ENCODE assay signal across 8 cellular contexts in the genomic region with DNA sequence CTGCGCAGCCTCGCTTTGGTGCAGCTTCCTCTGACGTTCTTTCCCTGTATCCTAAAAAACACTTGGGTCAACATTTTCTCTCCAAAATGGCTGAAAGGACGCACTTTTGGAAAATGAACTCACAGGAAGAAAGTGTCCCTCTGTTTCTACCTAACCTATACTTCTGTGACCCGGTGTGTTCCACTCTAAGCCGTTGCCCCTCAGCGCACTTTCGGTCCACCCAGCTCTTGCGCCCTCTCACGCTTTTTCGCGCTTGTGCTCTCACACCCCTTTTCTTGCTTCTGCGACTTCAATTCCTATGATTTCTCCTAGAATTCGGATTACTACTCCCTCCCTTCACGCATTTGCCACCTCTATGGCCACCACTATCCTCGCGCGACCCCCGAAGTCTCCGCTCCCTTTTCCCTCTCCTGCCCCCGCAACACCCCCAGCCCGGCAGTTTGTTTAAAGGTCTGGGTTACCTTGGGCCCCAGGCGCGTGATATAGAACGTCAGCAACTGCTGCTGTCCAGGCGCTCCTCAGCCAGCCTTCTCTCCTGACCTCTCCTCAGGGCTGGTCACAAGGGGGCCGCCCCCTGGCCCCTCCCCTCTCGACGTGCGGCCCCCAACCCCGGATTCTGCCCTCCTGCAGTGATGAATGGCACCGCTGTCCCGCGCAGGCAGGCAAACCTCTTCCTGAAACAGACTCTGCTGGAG. TPM values are rescaled to one million over a fixed set of nuclear protein-coding genes. Genes with fewer than 3 reads are reported as not detected.
DNase-seq lines count a peak whose midpoint lies in the region; ATAC-seq and TF ChIP-seq lines count a peak whose summit lies in the region.

Gene USP51, minus strand, starts transcription at position 534 of the 695 bp plus-strand sequence. CDS start 909 bp downstream, outside the sequence.

- H3K4me3 Mint-ChIP-seq in HFFc6: peak within 1 kb of the TSS; percentile 93
- H3K4me3 Mint-ChIP-seq in activated naive CD4-positive, alpha-beta T cell treated with anti-CD3 and anti-CD28 coated beads, Interleukin-2, amount 50 U/mL, for 24 hours: peak within 1 kb of the TSS; percentile 93

- TF ChIP-seq CTCF in HFFc6 (IDR thresholded peaks at IDR 0.05) (peak; percentile 38), omental fat pad (IDR thresholded peaks at IDR 0.05) (no peak)

- intact Hi-C loops in head of caudate nucleus (cut with DNase I): no loop called here

- H3K9me3 Mint-ChIP-seq in HFFc6: no peaks in the 10 kb centered on the region
- no peaks in the 10 kb centered on the region for H3K9me3 Mint-ChIP-seq in activated naive CD4-positive, alpha-beta T cell treated with anti-CD3 and anti-CD28 coated beads, Interleukin-2, amount 50 U/mL, for 24 hours

- DNase-seq in SIG-M5 treated with dmso at 0.1 percent for 504 hours (lab: John Stamatoyannopoulos, UW; ENCODE audit: unreplicated experiment) (peak; percentile 57), SIG-M5 (lab: John Stamatoyannopoulos, UW) (no peak), HFFc6 (no peak), NCI-H2196 treated with DMSO at 0.1 percent for 48 hours (lab: John Stamatoyannopoulos, UW; ENCODE audit: unreplicated experiment) (peak; percentile 24), head of caudate nucleus (peak; percentile 11 to 84 (median 40)), omental fat pad (ENCODE audit: low spot score) (no peak), DMS153 treated with DMSO at 0.1 percent for 48 hours (lab: John Stamatoyannopoulos, UW; ENCODE audit: unreplicated experiment) (no peak)

- no peaks in the 10 kb centered on the region for H3K36me3 Mint-ChIP-seq in HFFc6 (ENCODE audit: low read depth)
- no peaks in the 10 kb centered on the region for H3K36me3 Mint-ChIP-seq in activated naive CD4-positive, alpha-beta T cell treated with anti-CD3 and anti-CD28 coated beads, Interleukin-2, amount 50 U/mL, for 24 hours

- ATAC-seq in omental fat pad (ENCODE audit: low FRiP score): peak; percentile 68

- peaks cover 5% of the 10 kb centered on the region; the same call in 1 of the 2 replicates for H3K4me1 Mint-ChIP-seq in HFFc6 (ENCODE audit: low read depth)
- H3K4me1 Mint-ChIP-seq in activated naive CD4-positive, alpha-beta T cell treated with anti-CD3 and anti-CD28 coated beads, Interleukin-2, amount 50 U/mL, for 24 hours: peaks cover 27% of the 10 kb centered on the region

- peak within 1 kb of the TSS; percentile 94 for H3K27ac Mint-ChIP-seq in HFFc6
- H3K27ac Mint-ChIP-seq in activated naive CD4-positive, alpha-beta T cell treated with anti-CD3 and anti-CD28 coated beads, Interleukin-2, amount 50 U/mL, for 24 hours: peak within 1 kb of the TSS; percentile 95

- no peaks in the 10 kb centered on the region for H3K27me3 Mint-ChIP-seq in HFFc6 (ENCODE audit: insufficient read depth)
- H3K27me3 Mint-ChIP-seq in activated naive CD4-positive, alpha-beta T cell treated with anti-CD3 and anti-CD28 coated beads, Interleukin-2, amount 50 U/mL, for 24 hours: no peaks in the 10 kb centered on the region

RNA-seq across cellular contexts. Expression of gene USP51, which starts in this region (rescaled TPM):
- total RNA-seq in HFFc6 (2021; fragmentation: NEBNext Ultra II Directional; extraction: Animal tissue kit (Norgen Biotek cat#: 25700)): 1 to 10 TPM in 3 of 6 experiments, under 1 TPM in 3; 0.73 to 1.2 (median 1.0) TPM
- total RNA-seq in omental fat pad: 1 to 10 TPM; 1.1 to 2.7 (median 1.7) TPM

Comparison
In these comparisons a context has a peak if more than half of its experiments do, and no peak if none do; other contexts are left out.
1. DNase-seq: peak in SIG-M5 treated with dmso at 0.1 percent for 504 hours (single experiment), NCI-H2196 treated with DMSO at 0.1 percent for 48 hours (single experiment) and head of caudate nucleus (42 of 42); none in SIG-M5 (single experiment), HFFc6 (single experiment), omental fat pad (single experiment) and DMS153 treated with DMSO at 0.1 percent for 48 hours (single experiment).